In the genomic region with DNA sequence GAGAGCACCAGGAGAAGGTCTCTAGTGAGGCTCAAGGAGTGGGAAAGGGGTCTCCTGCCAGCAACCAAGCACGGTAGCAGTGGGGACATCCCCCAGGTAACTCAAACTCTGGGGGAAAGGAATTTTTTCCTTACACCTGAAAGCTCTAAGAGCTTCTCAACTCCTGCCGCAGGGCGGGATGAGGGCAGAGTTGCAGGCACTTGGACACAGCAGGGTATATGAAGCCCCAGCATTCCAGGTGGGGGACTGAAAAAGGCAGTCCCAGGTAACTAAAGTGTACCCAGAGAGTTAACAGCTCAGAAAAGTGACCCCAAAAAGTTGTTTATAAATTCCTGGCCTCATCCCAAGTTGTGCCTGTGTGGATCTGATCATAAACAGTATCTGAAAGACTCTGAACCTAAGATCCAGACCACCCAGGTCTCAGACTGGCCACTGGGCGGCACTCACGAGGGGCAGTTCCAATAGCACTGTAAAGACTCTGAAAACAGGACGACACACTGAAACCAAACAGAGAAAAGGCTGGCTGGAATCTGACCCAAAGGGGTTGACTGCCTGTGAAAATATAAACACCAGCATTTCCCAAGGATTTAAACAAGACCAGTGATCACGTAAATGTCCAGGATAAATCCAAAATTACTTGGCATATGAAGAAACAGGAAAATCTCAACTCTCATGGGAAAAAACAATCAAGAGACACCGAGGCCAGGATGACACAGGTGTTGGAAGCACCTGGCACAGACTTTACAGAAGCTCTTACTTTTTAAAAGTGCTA, we compare ENCODE assay signal across 8 cellular contexts. TPM values are rescaled to one million over a fixed set of nuclear protein-coding genes. Genes with fewer than 3 reads are reported as not detected.
A peak's percentile ranks its signal among the peaks of the same experiment; 100 is the strongest.
DNase-seq lines count a peak whose midpoint lies in the region; ATAC-seq and TF ChIP-seq lines count a peak whose summit lies in the region.

No MANE protein-coding gene starts in this region.

- H3K4me3 ChIP-seq in right cardiac atrium (ENCODE audit: low read length), result no peak overlapping the region
- no peak overlapping the region for H3K4me3 ChIP-seq in gastrocnemius medialis

- no peaks in the 10 kb centered on the region for H3K36me3 ChIP-seq in gastrocnemius medialis

- TF ChIP-seq POLR2A in gastrocnemius medialis (IDR thresholded peaks at IDR 0.05), result no peak

- intact Hi-C loops in activated CD4-positive, alpha-beta T cell treated with anti-CD3 and anti-CD28 coated beads for 36 hours (cut with DNase I, micrococcal nuclease), result loop anchor here in 1 of 2 experiments (5.0 kb wide), 1 partner anchor 36 kb away; no protein-coding TSS in a partner anchor
- intact Hi-C loops in right cardiac atrium (cut with DNase I), result no loop called here
- intact Hi-C loops in gastrocnemius medialis (cut with DNase I; ENCODE audit: low total_unique reads), result loop anchor here (5.0 kb wide), 1 partner anchor 36 kb away; no protein-coding TSS in a partner anchor

- ATAC-seq in activated CD4-positive, alpha-beta T cell treated with anti-CD3 and anti-CD28 coated beads for 36 hours, result no peak
- ATAC-seq in activated naive CD8-positive, alpha-beta T cell treated with anti-CD3 and anti-CD28 coated beads, Interleukin-2, amount 50 U/mL, for 24 hours, result peak; percentile 52
- ATAC-seq in right cardiac atrium (peak; percentile 77 to 89), gastrocnemius medialis (peak; percentile 86)

- H3K9me3 ChIP-seq in right cardiac atrium (ENCODE audit: control insufficient read depth, low read length), result no peaks in the 10 kb centered on the region
- no peaks in the 10 kb centered on the region for H3K9me3 ChIP-seq in gastrocnemius medialis

- H3K27ac ChIP-seq in right cardiac atrium (ENCODE audit: low read length) (no peak overlapping the region), gastrocnemius medialis (peak overlapping the region in 1 of 4 donors; percentile 3)

- POLR2A ChIA-PET in activated CD4-positive, alpha-beta T cell treated with anti-CD3 and anti-CD28 coated beads for 36 hours (lab: Charles Lee), result no interaction called here

- H3K4me1 ChIP-seq in right cardiac atrium (ENCODE audit: control insufficient read depth, insufficient read depth, low read length), result peaks cover 5% of the 10 kb centered on the region
- H3K4me1 ChIP-seq in gastrocnemius medialis, result no peaks in the 10 kb centered on the region

- TF ChIP-seq CTCF in gastrocnemius medialis (IDR thresholded peaks at IDR 0.05 in 4 of 5, conservative IDR thresholded peaks at IDR 0.05 in 1 of 5), result peak; percentile 51 to 75 (median 52)

- CTCF ChIA-PET in activated CD4-positive, alpha-beta T cell treated with anti-CD3 and anti-CD28 coated beads for 36 hours (lab: Charles Lee), result interaction anchor here (0.5 kb wide), 2 partner anchors 40 to 698 kb away, joined by 3 to 4 read pairs; no protein-coding TSS in a partner anchor

- H3K9me3 Mint-ChIP-seq in activated CD4-positive, alpha-beta T cell treated with anti-CD3 and anti-CD28 coated beads for 36 hours (ENCODE audit: low read depth), result no peaks in the 10 kb centered on the region
- no peaks in the 10 kb centered on the region for H3K9me3 Mint-ChIP-seq in activated naive CD8-positive, alpha-beta T cell treated with anti-CD3 and anti-CD28 coated beads, Interleukin-2, amount 50 U/mL, for 24 hours

- in situ Hi-C loops in gastrocnemius medialis (cut with MboI; ENCODE audit: low sequenced_read_pairs in 4 of 4), result no loop called here

- no peaks in the 10 kb centered on the region for H3K27me3 ChIP-seq in right cardiac atrium (ENCODE audit: control insufficient read depth, insufficient read depth)
- H3K27me3 ChIP-seq in gastrocnemius medialis, result no peaks in the 10 kb centered on the region

- no peak overlapping the region for H3K4me3 Mint-ChIP-seq in activated CD4-positive, alpha-beta T cell treated with anti-CD3 and anti-CD28 coated beads for 36 hours
- H3K4me3 Mint-ChIP-seq in activated naive CD8-positive, alpha-beta T cell treated with anti-CD3 and anti-CD28 coated beads, Interleukin-2, amount 50 U/mL, for 24 hours, result no peak overlapping the region

- 42% methylated on average over 8 of the region's 8 CpGs for WGBS in right cardiac atrium

- peak; percentile 47 for DNase-seq in activated CD4-positive, alpha-beta T cell treated with anti-CD3 and anti-CD28 coated beads for 36 hours
- no peak for DNase-seq in activated CD4-positive, alpha-beta T cell treated with anti-CD3 and anti-CD28 coated beads, Interleukin-2, amount 50 U/mL, for 1 hour
- DNase-seq in NCI-H146 treated with DMSO at 0.1 percent for 48 hours (lab: John Stamatoyannopoulos, UW; ENCODE audit: unreplicated experiment) (peak; percentile 49), right cardiac atrium (peak; percentile 71 to 89 (median 86)), gastrocnemius medialis (peak; percentile 24 to 57), T-helper 9 cell (no peak)
- DNase-seq in activated naive CD8-positive, alpha-beta T cell treated with anti-CD3 and anti-CD28 coated beads, Interleukin-2, amount 50 U/mL, for 24 hours, result peak; percentile 32
- DNase-seq in stimulated activated naive CD4-positive, alpha-beta T cell (lab: John Stamatoyannopoulos, UW), result no peak

- no peaks in the 10 kb centered on the region for H3K36me3 Mint-ChIP-seq in activated CD4-positive, alpha-beta T cell treated with anti-CD3 and anti-CD28 coated beads for 36 hours (ENCODE audit: low read depth)
- no peaks in the 10 kb centered on the region for H3K36me3 Mint-ChIP-seq in activated naive CD8-positive, alpha-beta T cell treated with anti-CD3 and anti-CD28 coated beads, Interleukin-2, amount 50 U/mL, for 24 hours (ENCODE audit: low read depth)

- H3K4me1 Mint-ChIP-seq in activated CD4-positive, alpha-beta T cell treated with anti-CD3 and anti-CD28 coated beads for 36 hours, result peaks cover 4% of the 10 kb centered on the region
- H3K4me1 Mint-ChIP-seq in activated naive CD8-positive, alpha-beta T cell treated with anti-CD3 and anti-CD28 coated beads, Interleukin-2, amount 50 U/mL, for 24 hours, result peaks cover 2% of the 10 kb centered on the region

- H3K27me3 Mint-ChIP-seq in activated CD4-positive, alpha-beta T cell treated with anti-CD3 and anti-CD28 coated beads for 36 hours, result no peaks in the 10 kb centered on the region
- H3K27me3 Mint-ChIP-seq in activated naive CD8-positive, alpha-beta T cell treated with anti-CD3 and anti-CD28 coated beads, Interleukin-2, amount 50 U/mL, for 24 hours, result no peaks in the 10 kb centered on the region

- no peak overlapping the region for H3K27ac Mint-ChIP-seq in activated CD4-positive, alpha-beta T cell treated with anti-CD3 and anti-CD28 coated beads for 36 hours
- H3K27ac Mint-ChIP-seq in activated naive CD8-positive, alpha-beta T cell treated with anti-CD3 and anti-CD28 coated beads, Interleukin-2, amount 50 U/mL, for 24 hours, result no peak overlapping the region

RNA-seq across cellular contexts. Expression of a gene that starts 47.5 kb away (rescaled TPM):
- 1 to 10 TPM; 1.5 to 1.6 TPM for total RNA-seq in activated CD4-positive, alpha-beta T cell treated with anti-CD3 and anti-CD28 coated beads for 36 hours
- total RNA-seq in right cardiac atrium (under 1 TPM; 0.21 to 0.42 (median 0.38) TPM), gastrocnemius medialis (under 1 TPM in 1 of 4 donors, not detected in 3; 0.63 TPM)
- 0.18 TPM for polyA plus RNA-seq in right cardiac atrium

RNA-seq across cellular contexts. Expression of a gene that starts 47.6 kb away (rescaled TPM):
- 10 to 100 TPM; 64.0 to 66.7 TPM for total RNA-seq in activated CD4-positive, alpha-beta T cell treated with anti-CD3 and anti-CD28 coated beads for 36 hours
- total RNA-seq in right cardiac atrium (10 to 100 TPM; 10.5 to 12.5 (median 11.5) TPM), gastrocnemius medialis (10 to 100 TPM; 12.5 to 24.7 (median 18.9) TPM)
- polyA plus RNA-seq in right cardiac atrium, result 4.7 TPM

Comparison
In these comparisons a context has a peak if more than half of its experiments do, and no peak if none do; other contexts are left out.
1. DNase-seq: peak in activated CD4-positive, alpha-beta T cell treated with anti-CD3 and anti-CD28 coated beads for 36 hours (single experiment), NCI-H146 treated with DMSO at 0.1 percent for 48 hours (single experiment), activated naive CD8-positive, alpha-beta T cell treated with anti-CD3 and anti-CD28 coated beads, Interleukin-2, amount 50 U/mL, for 24 hours (single experiment), right cardiac atrium (3 of 3) and gastrocnemius medialis (2 of 2); none in activated CD4-positive, alpha-beta T cell treated with anti-CD3 and anti-CD28 coated beads, Interleukin-2, amount 50 U/mL, for 1 hour (single experiment), stimulated activated naive CD4-positive, alpha-beta T cell (0 of 6) and T-helper 9 cell (single experiment).